In the genomic region with DNA sequence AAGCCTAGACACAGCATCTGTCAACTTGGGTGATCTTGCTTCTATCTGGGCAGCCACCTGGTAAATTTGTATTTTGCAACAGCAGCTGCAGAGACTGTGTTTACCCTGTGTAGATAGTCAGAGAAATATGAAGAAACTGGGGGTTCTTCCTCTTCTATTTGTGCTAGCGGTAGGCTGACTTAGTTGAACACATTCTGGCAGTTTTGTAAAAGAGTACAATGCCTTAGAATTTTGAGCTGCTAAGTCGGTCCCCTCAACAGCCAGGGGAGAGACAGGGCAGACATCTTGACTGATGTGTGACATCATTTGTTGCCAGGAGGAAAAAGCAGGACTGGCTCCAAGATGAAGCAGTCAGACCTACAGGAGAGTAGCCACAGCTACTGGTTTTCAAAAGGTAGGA, we compare ENCODE assay signal across 8 cellular contexts. TPM values are rescaled to one million over a fixed set of nuclear protein-coding genes. Genes with fewer than 3 reads are reported as not detected.
A peak's percentile ranks its signal among the peaks of the same experiment; 100 is the strongest.
DNase-seq lines count a peak whose midpoint lies in the region; ATAC-seq and TF ChIP-seq lines count a peak whose summit lies in the region.

No MANE protein-coding gene starts in this region.

- H3K4me1 Mint-ChIP-seq in stimulated activated effector memory CD8-positive, alpha-beta T cell treated with anti-CD3 and anti-CD28 coated beads, Interleukin-12 subunit alpha, Interleukin-12 subunit beta, amount 100 ng/mL, for 72 hours: no peaks in the 10 kb centered on the region

- H3K4me3 Mint-ChIP-seq in stimulated activated effector memory CD8-positive, alpha-beta T cell treated with anti-CD3 and anti-CD28 coated beads, Interleukin-12 subunit alpha, Interleukin-12 subunit beta, amount 100 ng/mL, for 72 hours: no peak overlapping the region

- H3K27ac Mint-ChIP-seq in stimulated activated effector memory CD8-positive, alpha-beta T cell treated with anti-CD3 and anti-CD28 coated beads, Interleukin-12 subunit alpha, Interleukin-12 subunit beta, amount 100 ng/mL, for 72 hours: no peak overlapping the region

- no peak overlapping the region for H3K4me3 ChIP-seq in choroid plexus epithelial cell (ENCODE audit: low read depth, low read length)

- ATAC-seq in GM21381 (IDR thresholded peaks at IDR 0.05; ENCODE audit: unreplicated experiment): peak; percentile 77
- no peak for ATAC-seq in GM21515 (IDR thresholded peaks at IDR 0.05; ENCODE audit: unreplicated experiment)
- no peak for ATAC-seq in stimulated activated effector memory CD8-positive, alpha-beta T cell treated with anti-CD3 and anti-CD28 coated beads, Interleukin-12 subunit alpha, Interleukin-12 subunit beta, amount 100 ng/mL, for 72 hours

- no peaks in the 10 kb centered on the region for H3K9me3 Mint-ChIP-seq in stimulated activated effector memory CD8-positive, alpha-beta T cell treated with anti-CD3 and anti-CD28 coated beads, Interleukin-12 subunit alpha, Interleukin-12 subunit beta, amount 100 ng/mL, for 72 hours

- DNase-seq in A172 (ENCODE audit: low spot score) (peak; percentile 44), NCI-H524 treated with DMSO at 0.1 percent for 48 hours (lab: John Stamatoyannopoulos, UW) (peak; percentile 67), choroid plexus epithelial cell (ENCODE audit: low read depth) (peak; percentile 75), retina (peak; percentile 56), KG1 (lab: John Stamatoyannopoulos, UW) (no peak)
- DNase-seq in stimulated activated effector memory CD8-positive, alpha-beta T cell treated with anti-CD3 and anti-CD28 coated beads, Interleukin-12 subunit alpha, Interleukin-12 subunit beta, amount 100 ng/mL, for 72 hours (ENCODE audit: low spot score in 2 of 2): no peak

- no peaks in the 10 kb centered on the region for H3K36me3 Mint-ChIP-seq in stimulated activated effector memory CD8-positive, alpha-beta T cell treated with anti-CD3 and anti-CD28 coated beads, Interleukin-12 subunit alpha, Interleukin-12 subunit beta, amount 100 ng/mL, for 72 hours

- no peak for TF ChIP-seq CTCF in choroid plexus epithelial cell (conservative IDR thresholded peaks at IDR 0.05; ENCODE audit: low read depth, low read length)

RNA-seq across cellular contexts. Expression of gene KCNJ6, which starts 53.7 kb away (rescaled TPM):
- not detected in 2 replicates for total RNA-seq in A172 (2014; rRNA removed; shearing (Covaris generic))

Comparison
In these comparisons a context has a peak if more than half of its experiments do, and no peak if none do; other contexts are left out.
1. DNase-seq: peak in A172 (single experiment), NCI-H524 treated with DMSO at 0.1 percent for 48 hours (single experiment), choroid plexus epithelial cell (single experiment) and retina (single experiment); none in stimulated activated effector memory CD8-positive, alpha-beta T cell treated with anti-CD3 and anti-CD28 coated beads, Interleukin-12 subunit alpha, Interleukin-12 subunit beta, amount 100 ng/mL, for 72 hours (0 of 2) and KG1 (single experiment).